ENCODE assay signal across 28 cellular contexts in the genomic region with DNA sequence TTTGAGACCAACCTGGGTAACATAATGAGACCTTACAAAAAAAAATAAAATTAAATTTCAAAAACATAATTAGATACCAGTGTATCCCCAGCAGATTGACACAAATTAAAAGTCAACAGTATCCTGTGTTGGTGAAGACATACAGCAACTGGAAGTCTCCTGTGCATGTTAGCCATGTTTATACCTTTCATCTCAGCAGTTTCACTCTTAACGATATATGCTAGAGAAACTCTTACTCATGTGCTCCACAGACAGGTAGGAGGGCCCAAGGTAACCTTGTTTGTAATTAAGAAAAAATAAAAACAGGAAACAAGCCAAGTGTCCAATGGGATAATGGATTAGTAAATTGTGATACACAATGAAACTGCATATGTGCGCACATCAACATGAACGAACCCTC.
"Had no signal": no experiment of that assay in that cellular context is flagged by ENCODE, and none has a peak within 500 bp of the region (broad histone marks: within the 10 kb centered on the region; RNA-seq: fewer than 3 reads in every experiment).

No MANE protein-coding gene starts in this region.

- DNase-seq: stimulated activated CD4-positive, alpha-beta T cell treated with anti-CD3 and anti-CD28 coated beads, Interleukin-2, amount 100 ng/mL, for 48 hours; stimulated activated CD4-positive, alpha-beta T cell treated with anti-CD3 and anti-CD28 coated beads, Interleukin-4, amount 100 ng/mL, for 1 hour; stimulated activated CD4-positive, alpha-beta T cell treated with anti-CD3 and anti-CD28 coated beads, Interleukin-4, amount 100 ng/mL, for 24 hours; stimulated activated CD4-positive, alpha-beta T cell treated with anti-CD3 and anti-CD28 coated beads, Interleukin-4, amount 100 ng/mL, for 4 hours; stimulated activated CD8-positive, alpha-beta memory T cell treated with anti-CD3 and anti-CD28 coated beads, Interleukin-4, amount 100 ng/mL, for 48 hours; stimulated activated naive B cell treated with anti-CD40 and anti-IgM and Interleukin-4, amounts not matched to agents 10 μg/mL and 1 μg/mL and 100 μg/mL, for 72 hours; stimulated activated naive CD4-positive, alpha-beta T cell; stimulated activated naive CD4-positive, alpha-beta T cell treated with Interleukin-2 at 50 U/mL for 16 hours; stimulated activated naive CD8-positive, alpha-beta T cell treated with anti-CD3 and anti-CD28 coated beads, Interleukin-15, amount 100 ng/mL, for 72 hours; stimulated activated naive CD8-positive, alpha-beta T cell treated with anti-CD3 and anti-CD28 coated beads, Interleukin-15, Interleukin-2, amounts not matched to agents 100 U/mL and 50 U/mL, for 24 hours; stomach; substantia nigra; testis; thyroid gland; tibial artery; transverse colon; trophoblast cell; upper lobe of left lung; uterus had no signal

- H3K27ac ChIP-seq: stomach, suprapubic skin, testis, thoracic aorta, thyroid gland, tibial artery, tibial nerve, transverse colon, upper lobe of left lung, upper lobe of right lung, uterus, vagina had no signal

- ATAC-seq: stimulated activated effector memory CD8-positive, alpha-beta T cell treated with anti-CD3 and anti-CD28 coated beads, Interleukin-12 subunit alpha, Interleukin-12 subunit beta, amount 100 ng/mL, for 72 hours; stimulated activated memory B cell treated with anti-CD40 and anti-IgM and Interleukin-4, amounts not matched to agents 10 μg/mL and 1 μg/mL and 100 μg/mL, for 72 hours; stimulated activated naive B cell treated with anti-CD40 and anti-IgM and Interleukin-4, amounts not matched to agents 10 μg/mL and 1 μg/mL and 100 μg/mL, for 72 hours; stimulated activated naive CD8-positive, alpha-beta T cell treated with anti-CD3 and anti-CD28 coated beads, Interleukin-15, amount 100 ng/mL, for 72 hours; stimulated activated naive CD8-positive, alpha-beta T cell treated with anti-CD3 and anti-CD28 coated beads, Interleukin-15, Interleukin-2, amounts not matched to agents 100 U/mL and 50 U/mL, for 24 hours; upper lobe of right lung had no signal

- H3K27me3 ChIP-seq: suprapubic skin, testis, thyroid gland, tibial nerve, transverse colon, upper lobe of left lung, upper lobe of right lung, uterus, vagina had no signal

- H3K27ac Mint-ChIP-seq: stimulated activated effector memory CD8-positive, alpha-beta T cell treated with anti-CD3 and anti-CD28 coated beads, Interleukin-12 subunit alpha, Interleukin-12 subunit beta, amount 100 ng/mL, for 72 hours; stimulated activated memory B cell treated with anti-CD40 and anti-IgM and Interleukin-4, amounts not matched to agents 10 μg/mL and 1 μg/mL and 100 μg/mL, for 72 hours; stimulated activated naive B cell treated with anti-CD40 and anti-IgM and Interleukin-4, amounts not matched to agents 10 μg/mL and 1 μg/mL and 100 μg/mL, for 72 hours; stimulated activated naive CD8-positive, alpha-beta T cell treated with anti-CD3 and anti-CD28 coated beads, Interleukin-15, amount 100 ng/mL, for 72 hours; stimulated activated naive CD8-positive, alpha-beta T cell treated with anti-CD3 and anti-CD28 coated beads, Interleukin-15, Interleukin-2, amounts not matched to agents 100 ng/mL and 50 ng/mL, for 24 hours; type B pancreatic cell had no signal

- H3K4me3 ChIP-seq: stomach, suprapubic skin, testis, thoracic aorta, thyroid gland, tibial artery, tibial nerve, transverse colon, upper lobe of left lung, upper lobe of right lung, uterus, vagina had no signal

- H3K9me3 Mint-ChIP-seq: stimulated activated effector memory CD8-positive, alpha-beta T cell treated with anti-CD3 and anti-CD28 coated beads, Interleukin-12 subunit alpha, Interleukin-12 subunit beta, amount 100 ng/mL, for 72 hours; stimulated activated memory B cell treated with anti-CD40 and anti-IgM and Interleukin-4, amounts not matched to agents 10 μg/mL and 1 μg/mL and 100 μg/mL, for 72 hours; stimulated activated naive B cell treated with anti-CD40 and anti-IgM and Interleukin-4, amounts not matched to agents 10 μg/mL and 1 μg/mL and 100 μg/mL, for 72 hours; stimulated activated naive CD8-positive, alpha-beta T cell treated with anti-CD3 and anti-CD28 coated beads, Interleukin-15, amount 100 ng/mL, for 72 hours; stimulated activated naive CD8-positive, alpha-beta T cell treated with anti-CD3 and anti-CD28 coated beads, Interleukin-15, Interleukin-2, amounts not matched to agents 100 ng/mL and 50 ng/mL, for 24 hours; type B pancreatic cell had no signal

- H3K4me3 Mint-ChIP-seq: stimulated activated effector memory CD8-positive, alpha-beta T cell treated with anti-CD3 and anti-CD28 coated beads, Interleukin-12 subunit alpha, Interleukin-12 subunit beta, amount 100 ng/mL, for 72 hours; stimulated activated memory B cell treated with anti-CD40 and anti-IgM and Interleukin-4, amounts not matched to agents 10 μg/mL and 1 μg/mL and 100 μg/mL, for 72 hours; stimulated activated naive B cell treated with anti-CD40 and anti-IgM and Interleukin-4, amounts not matched to agents 10 μg/mL and 1 μg/mL and 100 μg/mL, for 72 hours; stimulated activated naive CD8-positive, alpha-beta T cell treated with anti-CD3 and anti-CD28 coated beads, Interleukin-15, amount 100 ng/mL, for 72 hours; stimulated activated naive CD8-positive, alpha-beta T cell treated with anti-CD3 and anti-CD28 coated beads, Interleukin-15, Interleukin-2, amounts not matched to agents 100 ng/mL and 50 ng/mL, for 24 hours; type B pancreatic cell had no signal

- H3K27me3 Mint-ChIP-seq: stimulated activated naive B cell treated with anti-CD40 and anti-IgM and Interleukin-4, amounts not matched to agents 10 μg/mL and 1 μg/mL and 100 μg/mL, for 72 hours; stimulated activated naive CD8-positive, alpha-beta T cell treated with anti-CD3 and anti-CD28 coated beads, Interleukin-15, amount 100 ng/mL, for 72 hours; stimulated activated naive CD8-positive, alpha-beta T cell treated with anti-CD3 and anti-CD28 coated beads, Interleukin-15, Interleukin-2, amounts not matched to agents 100 ng/mL and 50 ng/mL, for 24 hours had no signal

- H3K4me1 Mint-ChIP-seq: stimulated activated effector memory CD8-positive, alpha-beta T cell treated with anti-CD3 and anti-CD28 coated beads, Interleukin-12 subunit alpha, Interleukin-12 subunit beta, amount 100 ng/mL, for 72 hours had no signal

- H3K9me3 ChIP-seq: stomach, suprapubic skin, testis, thoracic aorta, thyroid gland, tibial artery, tibial nerve, transverse colon, upper lobe of left lung, upper lobe of right lung, uterus, vagina had no signal

- H3K4me1 ChIP-seq: suprapubic skin, testis, thyroid gland, tibial artery, tibial nerve, transverse colon, upper lobe of right lung, uterus had no signal

- H3K36me3 Mint-ChIP-seq: stimulated activated effector memory CD8-positive, alpha-beta T cell treated with anti-CD3 and anti-CD28 coated beads, Interleukin-12 subunit alpha, Interleukin-12 subunit beta, amount 100 ng/mL, for 72 hours; stimulated activated memory B cell treated with anti-CD40 and anti-IgM and Interleukin-4, amounts not matched to agents 10 μg/mL and 1 μg/mL and 100 μg/mL, for 72 hours; stimulated activated naive B cell treated with anti-CD40 and anti-IgM and Interleukin-4, amounts not matched to agents 10 μg/mL and 1 μg/mL and 100 μg/mL, for 72 hours; type B pancreatic cell had no signal

- H3K36me3 ChIP-seq: stomach, suprapubic skin, thoracic aorta, thyroid gland, tibial artery, tibial nerve, transverse colon, upper lobe of left lung, upper lobe of right lung, uterus, vagina had no signal
